1 cellular context compared by ENCODE assay signal in genomic region chr1:112704908-112705627, GRCh38.
A peak's percentile ranks its signal among the peaks of the same experiment; 100 is the strongest.
TF ChIP-seq lines count a peak whose summit lies in the region.

No MANE protein-coding gene starts in this region.

TF ChIP-seq in HepG2, 621 proteins besides CTCF, POLR2A, EP300 and RAD21 (continued from another document and continues in another):
- TF ChIP-seq ZBED4 (CRISPR knock-in tag; IDR thresholded peaks at IDR 0.05; ENCODE audit: borderline replicate concordance) (no peak), ZNF234 (CRISPR knock-in tag; conservative IDR thresholded peaks at IDR 0.05) (no peak), ZNF503 (CRISPR knock-in tag; IDR thresholded peaks at IDR 0.05) (no peak), ZNF768 (CRISPR knock-in tag; IDR thresholded peaks at IDR 0.05) (no peak), HMG20B (CRISPR knock-in tag; conservative IDR thresholded peaks at IDR 0.05) (no peak), ZNF564 (CRISPR knock-in tag; IDR thresholded peaks at IDR 0.05) (no peak), ZNF562 (CRISPR knock-in tag; IDR thresholded peaks at IDR 0.05; ENCODE audit: borderline replicate concordance) (no peak), ZNF10 (CRISPR knock-in tag; IDR thresholded peaks at IDR 0.05; ENCODE audit: borderline replicate concordance, low read depth) (no peak), LRRFIP1 (CRISPR knock-in tag; conservative IDR thresholded peaks at IDR 0.05) (no peak), ZBTB43 (CRISPR knock-in tag; conservative IDR thresholded peaks at IDR 0.05) (no peak), ZNF124 (CRISPR knock-in tag; IDR thresholded peaks at IDR 0.05) (no peak), ZNF382 (CRISPR knock-in tag; IDR thresholded peaks at IDR 0.05; ENCODE audit: borderline replicate concordance) (no peak), SCMH1 (CRISPR knock-in tag; IDR thresholded peaks at IDR 0.05; ENCODE audit: borderline replicate concordance) (no peak), PCBP1 (IDR thresholded peaks at IDR 0.05; ENCODE audit: borderline replicate concordance, low read depth, low read length) (no peak), SAFB2 (CRISPR knock-in tag; IDR thresholded peaks at IDR 0.05; ENCODE audit: borderline replicate concordance, low read depth) (no peak), NR2C2 (CRISPR knock-in tag; IDR thresholded peaks at IDR 0.05; ENCODE audit: borderline replicate concordance) (peak; percentile 39; the same call in 1 of the 2 replicates), MAZ (IDR thresholded peaks at IDR 0.05; ENCODE audit: borderline replicate concordance, low read depth, low read length) (no peak), MAZ (CRISPR knock-in tag; IDR thresholded peaks at IDR 0.05; ENCODE audit: low read depth) (no peak), GPBP1L1 (CRISPR knock-in tag; IDR thresholded peaks at IDR 0.05) (no peak), LCORL (IDR thresholded peaks at IDR 0.05) (no peak), LCORL (CRISPR knock-in tag; IDR thresholded peaks at IDR 0.05) (peak; percentile 62; the same call in 1 of the 2 replicates), ZNF101 (CRISPR knock-in tag; IDR thresholded peaks at IDR 0.05; ENCODE audit: borderline replicate concordance, low read depth) (no peak), ZNF670 (CRISPR knock-in tag; IDR thresholded peaks at IDR 0.05; ENCODE audit: borderline replicate concordance) (peak; percentile 57; the same call in 1 of the 2 replicates), ZNF354B (CRISPR knock-in tag; IDR thresholded peaks at IDR 0.05) (no peak), SRSF1 (optimal IDR thresholded peaks at IDR 0.05; ENCODE audit: low read depth, low read length) (no peak), KLF6 (CRISPR knock-in tag; IDR thresholded peaks at IDR 0.05) (no peak), TFE3 (CRISPR knock-in tag; IDR thresholded peaks at IDR 0.05) (no peak; the same call in 1 of the 2 replicates), PHF21A (CRISPR knock-in tag; IDR thresholded peaks at IDR 0.05) (no peak), ZNF557 (CRISPR knock-in tag; IDR thresholded peaks at IDR 0.05) (no peak), REXO4 (CRISPR knock-in tag; IDR thresholded peaks at IDR 0.05; ENCODE audit: borderline replicate concordance) (no peak), ARID2 (CRISPR knock-in tag; IDR thresholded peaks at IDR 0.05; ENCODE audit: borderline replicate concordance) (no peak), AHDC1 (CRISPR knock-in tag; IDR thresholded peaks at IDR 0.05; ENCODE audit: borderline replicate concordance) (no peak), MZF1 (CRISPR knock-in tag; IDR thresholded peaks at IDR 0.05; ENCODE audit: borderline replicate concordance) (no peak), NFATC3 (CRISPR knock-in tag; IDR thresholded peaks at IDR 0.05) (no peak), MXD1 (CRISPR knock-in tag; IDR thresholded peaks at IDR 0.05) (no peak), GLI4 (CRISPR knock-in tag; IDR thresholded peaks at IDR 0.05; ENCODE audit: borderline replicate concordance) (0 out of 2 replicates have a peak, but pooled peaks have one; percentile 35), GABPA (IDR thresholded peaks at IDR 0.05; ENCODE audit: low read depth, low read length) (no peak), GABPA (CRISPR knock-in tag; IDR thresholded peaks at IDR 0.05; ENCODE audit: low read depth) (no peak; the same call in 1 of the 2 replicates), U2AF1 (optimal IDR thresholded peaks at IDR 0.05; ENCODE audit: low read depth, low read length) (no peak), ZNF251 (CRISPR knock-in tag; IDR thresholded peaks at IDR 0.05) (no peak), ZNF510 (CRISPR knock-in tag; IDR thresholded peaks at IDR 0.05; ENCODE audit: low read depth) (no peak), GLMP (CRISPR knock-in tag; IDR thresholded peaks at IDR 0.05; ENCODE audit: borderline replicate concordance) (no peak), GABPB1 (CRISPR knock-in tag; IDR thresholded peaks at IDR 0.05) (peak; percentile 64), KDM4B (CRISPR knock-in tag; IDR thresholded peaks at IDR 0.05) (no peak)
